ENCODE assay signal across 1 cellular context in the genomic region with DNA sequence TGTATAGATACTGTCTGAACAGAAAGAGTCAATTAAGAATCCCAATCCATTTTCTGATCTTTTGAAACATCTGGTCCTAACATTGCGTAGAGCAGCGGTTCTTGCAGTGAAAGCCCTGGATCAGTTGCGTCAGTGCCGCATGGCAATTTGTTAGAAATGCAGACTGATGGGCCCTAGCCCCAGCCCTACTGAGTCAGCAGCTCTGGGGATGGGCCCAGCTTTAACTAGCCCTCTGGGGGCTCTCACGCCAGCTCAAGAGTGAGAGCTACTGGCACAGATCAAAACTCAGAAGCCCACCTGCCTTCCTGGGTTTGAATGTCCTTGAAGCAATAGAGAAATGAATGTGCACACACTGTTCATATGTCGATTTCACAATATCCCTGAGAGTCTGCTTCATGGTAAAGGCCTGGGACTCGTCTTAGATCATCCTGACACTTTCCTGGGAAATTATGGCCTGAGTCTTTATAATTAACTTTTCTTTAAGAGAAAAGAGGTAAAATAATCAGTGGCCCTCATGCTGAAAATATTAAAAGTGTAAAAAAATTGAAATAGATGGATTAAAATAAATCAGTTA.
TF ChIP-seq lines count a peak whose summit lies in the region.

No MANE protein-coding gene starts in this region.

TF ChIP-seq in GM23338, 12 proteins besides CTCF, POLR2A, EP300 and RAD21 (continued from another document):
- TF ChIP-seq, protein P1, sequence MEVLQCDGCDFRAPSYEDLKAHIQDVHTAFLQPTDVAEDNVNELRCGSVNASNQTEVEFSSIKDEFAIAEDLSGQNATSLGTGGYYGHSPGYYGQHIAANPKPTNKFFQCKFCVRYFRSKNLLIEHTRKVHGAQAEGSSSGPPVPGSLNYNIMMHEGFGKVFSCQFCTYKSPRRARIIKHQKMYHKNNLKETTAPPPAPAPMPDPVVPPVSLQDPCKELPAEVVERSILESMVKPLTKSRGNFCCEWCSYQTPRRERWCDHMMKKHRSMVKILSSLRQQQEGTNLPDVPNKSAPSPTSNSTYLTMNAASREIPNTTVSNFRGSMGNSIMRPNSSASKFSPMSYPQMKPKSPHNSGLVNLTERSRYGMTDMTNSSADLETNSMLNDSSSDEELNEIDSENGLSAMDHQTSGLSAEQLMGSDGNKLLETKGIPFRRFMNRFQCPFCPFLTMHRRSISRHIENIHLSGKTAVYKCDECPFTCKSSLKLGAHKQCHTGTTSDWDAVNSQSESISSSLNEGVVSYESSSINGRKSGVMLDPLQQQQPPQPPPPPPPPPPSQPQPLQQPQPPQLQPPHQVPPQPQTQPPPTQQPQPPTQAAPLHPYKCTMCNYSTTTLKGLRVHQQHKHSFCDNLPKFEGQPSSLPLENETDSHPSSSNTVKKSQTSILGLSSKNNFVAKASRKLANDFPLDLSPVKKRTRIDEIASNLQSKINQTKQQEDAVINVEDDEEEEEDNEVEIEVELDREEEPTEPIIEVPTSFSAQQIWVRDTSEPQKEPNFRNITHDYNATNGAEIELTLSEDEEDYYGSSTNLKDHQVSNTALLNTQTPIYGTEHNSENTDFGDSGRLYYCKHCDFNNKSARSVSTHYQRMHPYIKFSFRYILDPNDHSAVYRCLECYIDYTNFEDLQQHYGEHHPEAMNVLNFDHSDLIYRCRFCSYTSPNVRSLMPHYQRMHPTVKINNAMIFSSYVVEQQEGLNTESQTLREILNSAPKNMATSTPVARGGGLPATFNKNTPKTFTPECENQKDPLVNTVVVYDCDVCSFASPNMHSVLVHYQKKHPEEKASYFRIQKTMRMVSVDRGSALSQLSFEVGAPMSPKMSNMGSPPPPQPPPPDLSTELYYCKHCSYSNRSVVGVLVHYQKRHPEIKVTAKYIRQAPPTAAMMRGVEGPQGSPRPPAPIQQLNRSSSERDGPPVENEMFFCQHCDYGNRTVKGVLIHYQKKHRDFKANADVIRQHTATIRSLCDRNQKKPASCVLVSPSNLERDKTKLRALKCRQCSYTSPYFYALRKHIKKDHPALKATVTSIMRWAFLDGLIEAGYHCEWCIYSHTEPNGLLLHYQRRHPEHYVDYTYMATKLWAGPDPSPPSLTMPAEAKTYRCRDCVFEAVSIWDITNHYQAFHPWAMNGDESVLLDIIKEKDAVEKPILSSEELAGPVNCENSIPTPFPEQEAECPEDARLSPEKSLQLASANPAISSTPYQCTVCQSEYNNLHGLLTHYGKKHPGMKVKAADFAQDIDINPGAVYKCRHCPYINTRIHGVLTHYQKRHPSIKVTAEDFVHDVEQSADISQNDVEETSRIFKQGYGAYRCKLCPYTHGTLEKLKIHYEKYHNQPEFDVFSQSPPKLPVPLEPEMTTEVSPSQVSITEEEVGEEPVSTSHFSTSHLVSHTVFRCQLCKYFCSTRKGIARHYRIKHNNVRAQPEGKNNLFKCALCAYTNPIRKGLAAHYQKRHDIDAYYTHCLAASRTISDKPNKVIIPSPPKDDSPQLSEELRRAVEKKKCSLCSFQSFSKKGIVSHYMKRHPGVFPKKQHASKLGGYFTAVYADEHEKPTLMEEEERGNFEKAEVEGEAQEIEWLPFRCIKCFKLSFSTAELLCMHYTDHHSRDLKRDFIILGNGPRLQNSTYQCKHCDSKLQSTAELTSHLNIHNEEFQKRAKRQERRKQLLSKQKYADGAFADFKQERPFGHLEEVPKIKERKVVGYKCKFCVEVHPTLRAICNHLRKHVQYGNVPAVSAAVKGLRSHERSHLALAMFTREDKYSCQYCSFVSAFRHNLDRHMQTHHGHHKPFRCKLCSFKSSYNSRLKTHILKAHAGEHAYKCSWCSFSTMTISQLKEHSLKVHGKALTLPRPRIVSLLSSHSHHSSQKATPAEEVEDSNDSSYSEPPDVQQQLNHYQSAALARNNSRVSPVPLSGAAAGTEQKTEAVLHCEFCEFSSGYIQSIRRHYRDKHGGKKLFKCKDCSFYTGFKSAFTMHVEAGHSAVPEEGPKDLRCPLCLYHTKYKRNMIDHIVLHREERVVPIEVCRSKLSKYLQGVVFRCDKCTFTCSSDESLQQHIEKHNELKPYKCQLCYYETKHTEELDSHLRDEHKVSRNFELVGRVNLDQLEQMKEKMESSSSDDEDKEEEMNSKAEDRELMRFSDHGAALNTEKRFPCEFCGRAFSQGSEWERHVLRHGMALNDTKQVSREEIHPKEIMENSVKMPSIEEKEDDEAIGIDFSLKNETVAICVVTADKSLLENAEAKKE (CRISPR knock-in tag; IDR thresholded peaks at IDR 0.05): no peak
- TF ChIP-seq JUNB (IDR thresholded peaks at IDR 0.05; ENCODE audit: unreplicated experiment) (no peak), ZNF331 (CRISPR knock-in tag; IDR thresholded peaks at IDR 0.05; ENCODE audit: low read depth) (no peak), EZH2phosphoT487 (IDR thresholded peaks at IDR 0.05; ENCODE audit: unreplicated experiment) (no peak), NANOG (IDR thresholded peaks at IDR 0.05; ENCODE audit: borderline replicate concordance) (no peak), STAT1 (IDR thresholded peaks at IDR 0.05; ENCODE audit: unreplicated experiment) (no peak), EZH2 (IDR thresholded peaks at IDR 0.05; ENCODE audit: low read depth, unreplicated experiment) (no peak), ZNF114 (CRISPR knock-in tag; IDR thresholded peaks at IDR 0.05) (no peak), POLR2AphosphoS5 (IDR thresholded peaks at IDR 0.05; ENCODE audit: low read depth) (no peak)
- TF ChIP-seq, protein P2, sequence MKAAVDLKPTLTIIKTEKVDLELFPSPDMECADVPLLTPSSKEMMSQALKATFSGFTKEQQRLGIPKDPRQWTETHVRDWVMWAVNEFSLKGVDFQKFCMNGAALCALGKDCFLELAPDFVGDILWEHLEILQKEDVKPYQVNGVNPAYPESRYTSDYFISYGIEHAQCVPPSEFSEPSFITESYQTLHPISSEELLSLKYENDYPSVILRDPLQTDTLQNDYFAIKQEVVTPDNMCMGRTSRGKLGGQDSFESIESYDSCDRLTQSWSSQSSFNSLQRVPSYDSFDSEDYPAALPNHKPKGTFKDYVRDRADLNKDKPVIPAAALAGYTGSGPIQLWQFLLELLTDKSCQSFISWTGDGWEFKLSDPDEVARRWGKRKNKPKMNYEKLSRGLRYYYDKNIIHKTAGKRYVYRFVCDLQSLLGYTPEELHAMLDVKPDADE (IDR thresholded peaks at IDR 0.05): no peak
- TF ChIP-seq, protein P3, sequence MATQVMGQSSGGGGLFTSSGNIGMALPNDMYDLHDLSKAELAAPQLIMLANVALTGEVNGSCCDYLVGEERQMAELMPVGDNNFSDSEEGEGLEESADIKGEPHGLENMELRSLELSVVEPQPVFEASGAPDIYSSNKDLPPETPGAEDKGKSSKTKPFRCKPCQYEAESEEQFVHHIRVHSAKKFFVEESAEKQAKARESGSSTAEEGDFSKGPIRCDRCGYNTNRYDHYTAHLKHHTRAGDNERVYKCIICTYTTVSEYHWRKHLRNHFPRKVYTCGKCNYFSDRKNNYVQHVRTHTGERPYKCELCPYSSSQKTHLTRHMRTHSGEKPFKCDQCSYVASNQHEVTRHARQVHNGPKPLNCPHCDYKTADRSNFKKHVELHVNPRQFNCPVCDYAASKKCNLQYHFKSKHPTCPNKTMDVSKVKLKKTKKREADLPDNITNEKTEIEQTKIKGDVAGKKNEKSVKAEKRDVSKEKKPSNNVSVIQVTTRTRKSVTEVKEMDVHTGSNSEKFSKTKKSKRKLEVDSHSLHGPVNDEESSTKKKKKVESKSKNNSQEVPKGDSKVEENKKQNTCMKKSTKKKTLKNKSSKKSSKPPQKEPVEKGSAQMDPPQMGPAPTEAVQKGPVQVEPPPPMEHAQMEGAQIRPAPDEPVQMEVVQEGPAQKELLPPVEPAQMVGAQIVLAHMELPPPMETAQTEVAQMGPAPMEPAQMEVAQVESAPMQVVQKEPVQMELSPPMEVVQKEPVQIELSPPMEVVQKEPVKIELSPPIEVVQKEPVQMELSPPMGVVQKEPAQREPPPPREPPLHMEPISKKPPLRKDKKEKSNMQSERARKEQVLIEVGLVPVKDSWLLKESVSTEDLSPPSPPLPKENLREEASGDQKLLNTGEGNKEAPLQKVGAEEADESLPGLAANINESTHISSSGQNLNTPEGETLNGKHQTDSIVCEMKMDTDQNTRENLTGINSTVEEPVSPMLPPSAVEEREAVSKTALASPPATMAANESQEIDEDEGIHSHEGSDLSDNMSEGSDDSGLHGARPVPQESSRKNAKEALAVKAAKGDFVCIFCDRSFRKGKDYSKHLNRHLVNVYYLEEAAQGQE (IDR thresholded peaks at IDR 0.05; ENCODE audit: unreplicated experiment): no peak
